1 cellular context compared by ENCODE assay signal in the genomic region with DNA sequence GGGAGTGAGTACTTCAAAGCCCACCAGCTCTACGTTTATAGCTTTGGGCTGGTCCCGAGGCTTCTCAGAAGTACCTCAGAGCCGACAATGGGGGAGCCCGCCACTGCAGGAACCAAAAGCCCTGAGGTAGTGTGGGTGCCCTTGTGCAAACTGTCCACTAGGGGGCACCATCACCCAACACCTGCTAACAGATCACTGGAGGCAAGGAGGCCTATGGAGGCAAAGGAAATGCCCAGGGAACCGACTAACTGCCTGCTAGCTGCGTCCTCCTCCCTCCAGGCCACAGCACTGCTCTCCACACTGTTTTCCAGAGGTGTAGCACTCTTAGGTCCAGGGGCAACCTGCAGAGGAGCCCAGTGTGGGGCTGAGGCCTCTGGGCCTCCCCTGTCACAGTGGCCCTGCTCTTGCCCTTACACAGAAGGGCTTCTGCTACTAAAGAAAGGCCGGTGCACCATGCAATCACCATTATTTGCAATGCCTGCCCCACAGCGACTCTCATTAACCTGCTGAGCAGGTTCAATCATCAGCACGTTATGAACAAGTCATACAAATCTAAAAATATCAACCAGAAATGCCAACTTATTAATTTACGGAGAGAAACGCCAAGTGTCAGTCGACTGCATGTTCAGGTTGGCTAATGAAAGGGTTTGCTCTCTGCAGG.
TF ChIP-seq lines count a peak whose summit lies in the region.

No MANE protein-coding gene starts in this region.

TF ChIP-seq in GM12878, 131 proteins besides CTCF, POLR2A, EP300 and RAD21 (continued from another document):
- 0 out of 3 replicates have a peak, but pooled peaks have one; percentile 10 for TF ChIP-seq POU2F2 (IDR thresholded peaks at IDR 0.05; ENCODE audit: borderline replicate concordance, low read depth, low read length)
- peak; percentile 44; the same call in 1 of the 2 replicates for TF ChIP-seq RB1 (IDR thresholded peaks at IDR 0.05; ENCODE audit: borderline replicate concordance)
- TF ChIP-seq RFX5 (IDR thresholded peaks at IDR 0.05; ENCODE audit: low read depth, low read length): no peak
- TF ChIP-seq MXI1 (IDR thresholded peaks at IDR 0.05; ENCODE audit: low read depth, low read length): no peak
- no peak for TF ChIP-seq ZNF384 (IDR thresholded peaks at IDR 0.05; ENCODE audit: borderline replicate concordance, low read depth, low read length)
- TF ChIP-seq MTA2 (IDR thresholded peaks at IDR 0.05; ENCODE audit: low read depth): no peak
- TF ChIP-seq TCF12 (IDR thresholded peaks at IDR 0.05; ENCODE audit: low read depth, low read length): 0 out of 2 replicates have a peak, but pooled peaks have one; percentile 57
- no peak for TF ChIP-seq ZNF207 (IDR thresholded peaks at IDR 0.05; ENCODE audit: borderline replicate concordance)
- no peak for TF ChIP-seq SIX5 (IDR thresholded peaks at IDR 0.05; ENCODE audit: low read depth, low read length, severe bottlenecking)
- no peak for TF ChIP-seq RAD51 (IDR thresholded peaks at IDR 0.05)
- TF ChIP-seq SMAD1 (IDR thresholded peaks at IDR 0.05; ENCODE audit: low read depth, partially characterized antibody): no peak
- TF ChIP-seq, protein P1, sequence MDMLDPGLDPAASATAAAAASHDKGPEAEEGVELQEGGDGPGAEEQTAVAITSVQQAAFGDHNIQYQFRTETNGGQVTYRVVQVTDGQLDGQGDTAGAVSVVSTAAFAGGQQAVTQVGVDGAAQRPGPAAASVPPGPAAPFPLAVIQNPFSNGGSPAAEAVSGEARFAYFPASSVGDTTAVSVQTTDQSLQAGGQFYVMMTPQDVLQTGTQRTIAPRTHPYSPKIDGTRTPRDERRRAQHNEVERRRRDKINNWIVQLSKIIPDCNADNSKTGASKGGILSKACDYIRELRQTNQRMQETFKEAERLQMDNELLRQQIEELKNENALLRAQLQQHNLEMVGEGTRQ (IDR thresholded peaks at IDR 0.05; ENCODE audit: borderline replicate concordance, low read depth, low read length): no peak
- TF ChIP-seq NFIC (IDR thresholded peaks at IDR 0.05; ENCODE audit: low read depth, low read length): no peak
- TF ChIP-seq WRNIP1 (IDR thresholded peaks at IDR 0.05; ENCODE audit: borderline replicate concordance, low read depth, low read length): no peak
- no peak for TF ChIP-seq CHD4 (IDR thresholded peaks at IDR 0.05)
- TF ChIP-seq, protein P2, sequence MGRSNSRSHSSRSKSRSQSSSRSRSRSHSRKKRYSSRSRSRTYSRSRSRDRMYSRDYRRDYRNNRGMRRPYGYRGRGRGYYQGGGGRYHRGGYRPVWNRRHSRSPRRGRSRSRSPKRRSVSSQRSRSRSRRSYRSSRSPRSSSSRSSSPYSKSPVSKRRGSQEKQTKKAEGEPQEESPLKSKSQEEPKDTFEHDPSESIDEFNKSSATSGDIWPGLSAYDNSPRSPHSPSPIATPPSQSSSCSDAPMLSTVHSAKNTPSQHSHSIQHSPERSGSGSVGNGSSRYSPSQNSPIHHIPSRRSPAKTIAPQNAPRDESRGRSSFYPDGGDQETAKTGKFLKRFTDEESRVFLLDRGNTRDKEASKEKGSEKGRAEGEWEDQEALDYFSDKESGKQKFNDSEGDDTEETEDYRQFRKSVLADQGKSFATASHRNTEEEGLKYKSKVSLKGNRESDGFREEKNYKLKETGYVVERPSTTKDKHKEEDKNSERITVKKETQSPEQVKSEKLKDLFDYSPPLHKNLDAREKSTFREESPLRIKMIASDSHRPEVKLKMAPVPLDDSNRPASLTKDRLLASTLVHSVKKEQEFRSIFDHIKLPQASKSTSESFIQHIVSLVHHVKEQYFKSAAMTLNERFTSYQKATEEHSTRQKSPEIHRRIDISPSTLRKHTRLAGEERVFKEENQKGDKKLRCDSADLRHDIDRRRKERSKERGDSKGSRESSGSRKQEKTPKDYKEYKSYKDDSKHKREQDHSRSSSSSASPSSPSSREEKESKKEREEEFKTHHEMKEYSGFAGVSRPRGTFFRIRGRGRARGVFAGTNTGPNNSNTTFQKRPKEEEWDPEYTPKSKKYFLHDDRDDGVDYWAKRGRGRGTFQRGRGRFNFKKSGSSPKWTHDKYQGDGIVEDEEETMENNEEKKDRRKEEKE (IDR thresholded peaks at IDR 0.05): no peak
- TF ChIP-seq, protein P3, sequence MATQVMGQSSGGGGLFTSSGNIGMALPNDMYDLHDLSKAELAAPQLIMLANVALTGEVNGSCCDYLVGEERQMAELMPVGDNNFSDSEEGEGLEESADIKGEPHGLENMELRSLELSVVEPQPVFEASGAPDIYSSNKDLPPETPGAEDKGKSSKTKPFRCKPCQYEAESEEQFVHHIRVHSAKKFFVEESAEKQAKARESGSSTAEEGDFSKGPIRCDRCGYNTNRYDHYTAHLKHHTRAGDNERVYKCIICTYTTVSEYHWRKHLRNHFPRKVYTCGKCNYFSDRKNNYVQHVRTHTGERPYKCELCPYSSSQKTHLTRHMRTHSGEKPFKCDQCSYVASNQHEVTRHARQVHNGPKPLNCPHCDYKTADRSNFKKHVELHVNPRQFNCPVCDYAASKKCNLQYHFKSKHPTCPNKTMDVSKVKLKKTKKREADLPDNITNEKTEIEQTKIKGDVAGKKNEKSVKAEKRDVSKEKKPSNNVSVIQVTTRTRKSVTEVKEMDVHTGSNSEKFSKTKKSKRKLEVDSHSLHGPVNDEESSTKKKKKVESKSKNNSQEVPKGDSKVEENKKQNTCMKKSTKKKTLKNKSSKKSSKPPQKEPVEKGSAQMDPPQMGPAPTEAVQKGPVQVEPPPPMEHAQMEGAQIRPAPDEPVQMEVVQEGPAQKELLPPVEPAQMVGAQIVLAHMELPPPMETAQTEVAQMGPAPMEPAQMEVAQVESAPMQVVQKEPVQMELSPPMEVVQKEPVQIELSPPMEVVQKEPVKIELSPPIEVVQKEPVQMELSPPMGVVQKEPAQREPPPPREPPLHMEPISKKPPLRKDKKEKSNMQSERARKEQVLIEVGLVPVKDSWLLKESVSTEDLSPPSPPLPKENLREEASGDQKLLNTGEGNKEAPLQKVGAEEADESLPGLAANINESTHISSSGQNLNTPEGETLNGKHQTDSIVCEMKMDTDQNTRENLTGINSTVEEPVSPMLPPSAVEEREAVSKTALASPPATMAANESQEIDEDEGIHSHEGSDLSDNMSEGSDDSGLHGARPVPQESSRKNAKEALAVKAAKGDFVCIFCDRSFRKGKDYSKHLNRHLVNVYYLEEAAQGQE (IDR thresholded peaks at IDR 0.05; ENCODE audit: low read depth, low read length): no peak
- peak; percentile 78; the same call in 1 of the 2 replicates for TF ChIP-seq YY1 (IDR thresholded peaks at IDR 0.05; ENCODE audit: low read depth, low read length)
- no peak for TF ChIP-seq JUND (IDR thresholded peaks at IDR 0.05; ENCODE audit: low read depth, low read length)
- TF ChIP-seq, protein P4, sequence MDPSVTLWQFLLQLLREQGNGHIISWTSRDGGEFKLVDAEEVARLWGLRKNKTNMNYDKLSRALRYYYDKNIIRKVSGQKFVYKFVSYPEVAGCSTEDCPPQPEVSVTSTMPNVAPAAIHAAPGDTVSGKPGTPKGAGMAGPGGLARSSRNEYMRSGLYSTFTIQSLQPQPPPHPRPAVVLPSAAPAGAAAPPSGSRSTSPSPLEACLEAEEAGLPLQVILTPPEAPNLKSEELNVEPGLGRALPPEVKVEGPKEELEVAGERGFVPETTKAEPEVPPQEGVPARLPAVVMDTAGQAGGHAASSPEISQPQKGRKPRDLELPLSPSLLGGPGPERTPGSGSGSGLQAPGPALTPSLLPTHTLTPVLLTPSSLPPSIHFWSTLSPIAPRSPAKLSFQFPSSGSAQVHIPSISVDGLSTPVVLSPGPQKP (IDR thresholded peaks at IDR 0.05; ENCODE audit: low read depth, low read length): no peak
TF ChIP-seq in GM12878: peak in this region for 8.
